14 cellular contexts compared by ENCODE assay signal in genomic region chr14:24317141-24317927, GRCh38. TPM values are rescaled to one million over a fixed set of nuclear protein-coding genes. Genes with fewer than 3 reads are reported as not detected.
DNase-seq lines count a peak whose midpoint lies in the region; ATAC-seq and TF ChIP-seq lines count a peak whose summit lies in the region.
"Had no signal": no experiment of that assay in that cellular context is flagged by ENCODE, and none has a peak within 500 bp of the region (broad histone marks: within the 10 kb centered on the region; RNA-seq: fewer than 3 reads in every experiment).

No MANE protein-coding gene starts in this region.

- CTCF ChIA-PET in CD4-positive, alpha-beta T cell (lab: Charles Lee), result interaction anchor here (1.2 to 1.4 kb wide), 2 partner anchors 9 to 16 kb away, joined by 5 to 10 read pairs; partner anchors contain the start of gene CIDEB

- H3K36me3 ChIP-seq in mesenchymal stem cell (ENCODE audit: control insufficient read depth in 1 of 2, insufficient read depth in 2 of 2, low read depth in 1 of 2, low read length in 2 of 2), result no peaks in the 10 kb centered on the region
- H3K36me3 ChIP-seq in Karpas-422 (ENCODE audit: insufficient read depth, low read length), result no peaks in the 10 kb centered on the region
- H3K36me3 ChIP-seq: gastrocnemius medialis had no signal

- H4K91ac ChIP-seq in mesenchymal stem cell (ENCODE audit: low read length), result no peak overlapping the region

- no peaks in the 10 kb centered on the region for H3K9me2 ChIP-seq in Karpas-422 (replicated peaks; ENCODE audit: insufficient read depth, low read length)

- peak overlapping the region in 1 of 2 experiments; percentile 10 for H3K4ac ChIP-seq in mesenchymal stem cell (ENCODE audit: low read depth in 1 of 2, low read length in 2 of 2)

- H3K27ac ChIP-seq in mesenchymal stem cell (ENCODE audit: low read length, poor library complexity, severe bottlenecking), result no peak overlapping the region
- H3K27ac ChIP-seq in Karpas-422 (ENCODE audit: low read length), result no peak overlapping the region
- H3K27ac ChIP-seq in CD4-positive, alpha-beta T cell (ENCODE audit: low read depth, low read length), result no peak overlapping the region

- no peak overlapping the region for H3K9ac ChIP-seq in mesenchymal stem cell (ENCODE audit: low read length)
- H3K9ac ChIP-seq in Karpas-422 (ENCODE audit: low read length), result no peak overlapping the region

- peaks cover 26% of the 10 kb centered on the region in 2 donors for H3K36me3 Mint-ChIP-seq in CD14-positive monocyte
- peaks cover 0 to 4% of the 10 kb centered on the region in 2 donors for H3K36me3 Mint-ChIP-seq in activated T-cell treated with anti-CD3 and anti-CD28 coated beads, Interleukin-2, amount 50 U/mL, for 72 hours (ENCODE audit: insufficient read depth in 2 of 2)
- no peaks in the 10 kb centered on the region for H3K36me3 Mint-ChIP-seq in CD4-positive, alpha-beta T cell (ENCODE audit: low read depth)

- H2BK12ac ChIP-seq in mesenchymal stem cell (ENCODE audit: low read length in 2 of 2), result no peak overlapping the region

- H3K14ac ChIP-seq in mesenchymal stem cell (ENCODE audit: low read length in 2 of 2), result no peak overlapping the region

- H3K9me3 ChIP-seq in mesenchymal stem cell (ENCODE audit: control insufficient read depth, low read length) (no peaks in the 10 kb centered on the region), Karpas-422 (ENCODE audit: low read length) (no peaks in the 10 kb centered on the region)
- no peaks in the 10 kb centered on the region for H3K9me3 ChIP-seq in CD4-positive, alpha-beta T cell (ENCODE audit: control insufficient read depth, low read length)
- H3K9me3 ChIP-seq: gastrocnemius medialis had no signal

- no peaks in the 10 kb centered on the region for H3K79me2 ChIP-seq in Karpas-422 (ENCODE audit: low read length)

- H2AFZ ChIP-seq in mesenchymal stem cell (ENCODE audit: low read depth, low read length) (no peak overlapping the region), Karpas-422 (ENCODE audit: low read length) (no peak overlapping the region)

- no peak overlapping the region for H3K23ac ChIP-seq in mesenchymal stem cell (ENCODE audit: low read length in 2 of 2)

- H4K20me1 ChIP-seq in Karpas-422 (ENCODE audit: insufficient read depth, low read depth, low read length), result peaks cover 8% of the 10 kb centered on the region; the same call in 1 of the 2 replicates

- no peak overlapping the region for H2AK5ac ChIP-seq in mesenchymal stem cell (ENCODE audit: low read length, severe bottlenecking)

- H2BK120ac ChIP-seq in mesenchymal stem cell (ENCODE audit: low read depth, low read length), result no peak overlapping the region

- peaks cover 75% of the 10 kb centered on the region for H3K4me1 Mint-ChIP-seq in CD14-positive monocyte
- peaks cover 45% of the 10 kb centered on the region for H3K4me1 Mint-ChIP-seq in activated T-cell treated with anti-CD3 and anti-CD28 coated beads, Interleukin-2, amount 50 U/mL, for 72 hours (ENCODE audit: low read depth)
- H3K4me1 Mint-ChIP-seq in CD4-positive, alpha-beta T cell (ENCODE audit: low read depth), result peaks cover 41% of the 10 kb centered on the region

- no peak overlapping the region for H3K18ac ChIP-seq in mesenchymal stem cell (ENCODE audit: low read depth in 1 of 2, low read length in 2 of 2)

- H3K4me2 ChIP-seq in mesenchymal stem cell (ENCODE audit: low read length, poor library complexity, severe bottlenecking) (no peak overlapping the region), Karpas-422 (ENCODE audit: low read depth, low read length, poor library complexity, severe bottlenecking) (no peak overlapping the region)

- H3K4me1 ChIP-seq in mesenchymal stem cell (ENCODE audit: control insufficient read depth, insufficient read depth, low read depth, low read length) (peaks cover 6% of the 10 kb centered on the region), Karpas-422 (ENCODE audit: low read length) (peaks cover 7% of the 10 kb centered on the region)

- POLR2A ChIA-PET in CD4-positive, alpha-beta T cell (lab: Charles Lee), result no interaction called here

- ATAC-seq in activated T-cell treated with anti-CD3 and anti-CD28 coated beads, Interleukin-2, amount 50 U/mL, for 72 hours (replicated peaks in 1 of 2), result peak in 1 of 2 donors; percentile 50
- no peak for ATAC-seq in CD4-positive, alpha-beta T cell (ENCODE audit: poor library complexity)
- ATAC-seq: gastrocnemius medialis had no signal

- H4K8ac ChIP-seq in mesenchymal stem cell (ENCODE audit: low read length), result no peak overlapping the region

- no peak overlapping the region for H2BK15ac ChIP-seq in mesenchymal stem cell (ENCODE audit: low read depth, poor library complexity, severe bottlenecking)

- H3K4me3 Mint-ChIP-seq in CD14-positive monocyte, result no peak overlapping the region
- peak overlapping the region in 1 of 2 donors; percentile 40 for H3K4me3 Mint-ChIP-seq in activated T-cell treated with anti-CD3 and anti-CD28 coated beads, Interleukin-2, amount 50 U/mL, for 72 hours
- H3K4me3 Mint-ChIP-seq in CD4-positive, alpha-beta T cell, result no peak overlapping the region

- H3K27me3 ChIP-seq in mesenchymal stem cell (ENCODE audit: control insufficient read depth in 1 of 2, insufficient read depth in 1 of 2, low read length in 2 of 2), result peaks cover 11 to 31% of the 10 kb centered on the region in 2 experiments
- no peaks in the 10 kb centered on the region for H3K27me3 ChIP-seq in Karpas-422 (ENCODE audit: low read length)
- no peaks in the 10 kb centered on the region for H3K27me3 ChIP-seq in CD4-positive, alpha-beta T cell (ENCODE audit: control insufficient read depth, insufficient read depth, low read length)

- no peak overlapping the region for H3K4me3 ChIP-seq in mesenchymal stem cell (ENCODE audit: insufficient read depth in 1 of 2, low read depth in 1 of 2, low read length in 2 of 2)
- no peak overlapping the region for H3K4me3 ChIP-seq in Karpas-422 (ENCODE audit: low read length)
- H3K4me3 ChIP-seq: gastrocnemius medialis had no signal

- intact Hi-C loops in CD14-positive monocyte (cut with micrococcal nuclease), result no loop called here
- intact Hi-C loops in CD4-positive, alpha-beta T cell (cut with DNase I, micrococcal nuclease), result no loop called here

- peaks cover 0 to 4% (median 0%) of the 10 kb centered on the region in 7 donors for H3K9me3 Mint-ChIP-seq in CD14-positive monocyte
- H3K9me3 Mint-ChIP-seq in activated T-cell treated with anti-CD3 and anti-CD28 coated beads, Interleukin-2, amount 50 U/mL, for 72 hours, result no peaks in the 10 kb centered on the region
- no peaks in the 10 kb centered on the region for H3K9me3 Mint-ChIP-seq in CD4-positive, alpha-beta T cell

- H3K27me3 Mint-ChIP-seq in CD14-positive monocyte (ENCODE audit: low read depth in 3 of 3), result peaks cover 1 to 6% (median 3%) of the 10 kb centered on the region in 3 donors
- H3K27me3 Mint-ChIP-seq in activated T-cell treated with anti-CD3 and anti-CD28 coated beads, Interleukin-2, amount 50 U/mL, for 72 hours (ENCODE audit: low read depth), result peaks cover 6% of the 10 kb centered on the region
- peaks cover 6% of the 10 kb centered on the region for H3K27me3 Mint-ChIP-seq in CD4-positive, alpha-beta T cell

- WGBS in mesenchymal stem cell, result 35% methylated on average over 2 of the region's 3 CpGs

- H3K79me1 ChIP-seq in mesenchymal stem cell (replicated peaks; ENCODE audit: low read length, poor library complexity, severe bottlenecking), result no peaks in the 10 kb centered on the region

- H2BK5ac ChIP-seq in mesenchymal stem cell (ENCODE audit: low read depth, low read length, poor library complexity, severe bottlenecking), result no peak overlapping the region

- DNase-seq in CD14-positive monocyte (ENCODE audit: low spot score) (no peak), ELF-1 (ENCODE audit: low read depth, low spot score) (peak; percentile 16), mesenchymal stem cell (peak; percentile 13), Karpas-422 (no peak), retina (no peak)
- DNase-seq in activated T-cell treated with anti-CD3 and anti-CD28 coated beads, Interleukin-2, amount 50 U/mL, for 72 hours, result no peak
- no peak for DNase-seq in CD4-positive, alpha-beta T cell
- DNase-seq: activated CD4-positive, alpha-beta T cell treated with anti-CD3 and anti-CD28 coated beads for 1 hour; activated naive CD4-positive, alpha-beta T cell treated with anti-CD3 and anti-CD28 coated beads, Interleukin-2, amount 50 U/mL, for 16 hours; DMS153; gastrocnemius medialis; NCI-H187; NCI-H774; substantia nigra had no signal

- H3K27ac Mint-ChIP-seq in CD14-positive monocyte, result peak overlapping the region in 5 of 7 donors; percentile 8 to 80 (median 58)
- peak overlapping the region; percentile 16 for H3K27ac Mint-ChIP-seq in activated T-cell treated with anti-CD3 and anti-CD28 coated beads, Interleukin-2, amount 50 U/mL, for 72 hours
- H3K27ac Mint-ChIP-seq in CD4-positive, alpha-beta T cell, result no peak overlapping the region

- TF ChIP-seq CTCF in CD14-positive monocyte (IDR thresholded peaks at IDR 0.05), result no peak
- no peak for TF ChIP-seq CTCF in CD4-positive, alpha-beta T cell (IDR thresholded peaks at IDR 0.05)

RNA-seq across cellular contexts. Expression of gene LTB4R, which starts 6.0 kb away (rescaled TPM):
- polyA plus RNA-seq in CD14-positive monocyte, result 10 to 100 TPM; 51.5 to 87.3 TPM
- 10 to 100 TPM; 27.1 to 28.5 TPM for total RNA-seq in activated T-cell treated with anti-CD3 and anti-CD28 coated beads, Interleukin-2, amount 50 U/mL, for 72 hours
- 2.9 TPM for polyA plus RNA-seq in mesenchymal stem cell (2013, experiment 1 of 2)
- polyA plus RNA-seq in mesenchymal stem cell (2013, experiment 2 of 2), result 2.6 TPM
- 26.6 and 29.6 TPM in 2 replicates for total RNA-seq in Karpas-422 (2014; rRNA removed; shearing (Covaris generic); ENCODE audit: low replicate concordance)
- total RNA-seq in CD4-positive, alpha-beta T cell, result 10 to 100 TPM; 15.6 to 18.3 TPM

RNA-seq across cellular contexts. Expression of gene LTB4R2, which starts 7.4 kb away (rescaled TPM):
- 1 to 10 TPM; 2.7 to 2.9 TPM for polyA plus RNA-seq in CD14-positive monocyte
- 10 to 100 TPM; 21.5 to 23.4 TPM for total RNA-seq in activated T-cell treated with anti-CD3 and anti-CD28 coated beads, Interleukin-2, amount 50 U/mL, for 72 hours
- 1.6 TPM for polyA plus RNA-seq in mesenchymal stem cell (2013, experiment 1 of 2)
- polyA plus RNA-seq in mesenchymal stem cell (2013, experiment 2 of 2), result 1.6 TPM
- 12.9 and 41.5 TPM in 2 replicates for total RNA-seq in Karpas-422 (2014; rRNA removed; shearing (Covaris generic); ENCODE audit: low replicate concordance)
- total RNA-seq in CD4-positive, alpha-beta T cell, result 10 to 100 TPM; 16.4 to 18.2 TPM

RNA-seq across cellular contexts. Expression of gene CIDEB, which starts 9.6 kb away (rescaled TPM):
- 10 to 100 TPM; 36.4 to 63.8 TPM for polyA plus RNA-seq in CD14-positive monocyte
- 10 to 100 TPM; 11.6 to 12.9 TPM for total RNA-seq in activated T-cell treated with anti-CD3 and anti-CD28 coated beads, Interleukin-2, amount 50 U/mL, for 72 hours
- not detected for polyA plus RNA-seq in mesenchymal stem cell (2013, experiment 1 of 2)
- polyA plus RNA-seq in mesenchymal stem cell (2013, experiment 2 of 2), result not detected
- total RNA-seq in Karpas-422 (2014; rRNA removed; shearing (Covaris generic); ENCODE audit: low replicate concordance), result 7.1 and 9.9 TPM in 2 replicates
- 1 to 10 TPM; 7.4 to 9.2 TPM for total RNA-seq in CD4-positive, alpha-beta T cell

RNA-seq across cellular contexts. Expression of gene ADCY4, which starts 17.5 kb away (rescaled TPM):
- under 1 TPM; 0.69 to 0.70 TPM for polyA plus RNA-seq in CD14-positive monocyte
- total RNA-seq in activated T-cell treated with anti-CD3 and anti-CD28 coated beads, Interleukin-2, amount 50 U/mL, for 72 hours, result 1 to 10 TPM; 4.6 to 6.9 TPM
- polyA plus RNA-seq in mesenchymal stem cell (2013, experiment 1 of 2), result 0.98 TPM
- 0.86 TPM for polyA plus RNA-seq in mesenchymal stem cell (2013, experiment 2 of 2)
- total RNA-seq in Karpas-422 (2014; rRNA removed; shearing (Covaris generic); ENCODE audit: low replicate concordance), result 0.07 and 0.69 TPM in 2 replicates
- 1 to 10 TPM; 4.7 to 5.9 TPM for total RNA-seq in CD4-positive, alpha-beta T cell

RNA-seq across cellular contexts. Expression of gene NOP9, which starts 17.7 kb away (rescaled TPM):
- 1 to 10 TPM; 1.2 to 1.3 TPM for polyA plus RNA-seq in CD14-positive monocyte
- 10 to 100 TPM; 31.7 to 34.0 TPM for total RNA-seq in activated T-cell treated with anti-CD3 and anti-CD28 coated beads, Interleukin-2, amount 50 U/mL, for 72 hours
- polyA plus RNA-seq in mesenchymal stem cell (2013, experiment 1 of 2), result 8.0 TPM
- polyA plus RNA-seq in mesenchymal stem cell (2013, experiment 2 of 2), result 7.6 TPM
- 42.0 and 44.7 TPM in 2 replicates for total RNA-seq in Karpas-422 (2014; rRNA removed; shearing (Covaris generic); ENCODE audit: low replicate concordance)
- 10 to 100 TPM; 25.9 to 27.5 TPM for total RNA-seq in CD4-positive, alpha-beta T cell

Comparison
In these comparisons a context has a peak if more than half of its experiments do, and no peak if none do; other contexts are left out.
1. DNase-seq: peak in ELF-1 (single experiment) and mesenchymal stem cell (single experiment); none in CD14-positive monocyte (single experiment), activated T-cell treated with anti-CD3 and anti-CD28 coated beads, Interleukin-2, amount 50 U/mL, for 72 hours (0 of 2), Karpas-422 (single experiment), retina (single experiment) and CD4-positive, alpha-beta T cell (0 of 10).